8 cellular contexts compared by ENCODE assay signal in genomic region chr2:19989342-19989680, GRCh38. TPM values are rescaled to one million over a fixed set of nuclear protein-coding genes. Genes with fewer than 3 reads are reported as not detected.
DNase-seq lines count a peak whose midpoint lies in the region; ATAC-seq and TF ChIP-seq lines count a peak whose summit lies in the region.

No MANE protein-coding gene starts in this region.

- H3K27ac ChIP-seq in VCaP (peak overlapping the region; percentile 81), right atrium auricular region (peak overlapping the region; percentile 47 to 49), skeletal muscle tissue (ENCODE audit: low read depth, low read length) (peak overlapping the region; percentile 20)

- no peak for ATAC-seq in GM21381 (IDR thresholded peaks at IDR 0.05; ENCODE audit: unreplicated experiment)
- no peak for ATAC-seq in GM19455 (IDR thresholded peaks at IDR 0.05; ENCODE audit: unreplicated experiment)

- peak overlapping the region; percentile 88 for H3K4me3 ChIP-seq in H7 (ENCODE audit: insufficient read depth, low read depth, low read length)
- H3K4me3 ChIP-seq in right atrium auricular region = peak overlapping the region; percentile 69 to 71
- peak overlapping the region; percentile 86 to 92 (median 90) for H3K4me3 ChIP-seq in skeletal muscle tissue (ENCODE audit: low read length in 3 of 3)

- H3K9me3 ChIP-seq in right atrium auricular region = no peaks in the 10 kb centered on the region
- H3K9me3 ChIP-seq in skeletal muscle tissue (ENCODE audit: control insufficient read depth in 3 of 3, low read length in 3 of 3) = no peaks in the 10 kb centered on the region

- DNase-seq in H7 (no peak), right atrium auricular region (ENCODE audit: low spot score) (no peak), NCI-H1105 treated with DMSO at 0.1 percent for 48 hours (lab: John Stamatoyannopoulos, UW) (no peak), NCI-H510A treated with DMSO at 0.1 percent for 48 hours (lab: John Stamatoyannopoulos, UW) (no peak)

- H3K36me3 ChIP-seq in H7 (replicated peaks; ENCODE audit: control insufficient read depth, insufficient read depth, low read length) (no peaks in the 10 kb centered on the region; the same call in 1 of the 2 replicates), right atrium auricular region (no peaks in the 10 kb centered on the region), skeletal muscle tissue (ENCODE audit: control insufficient read depth in 3 of 3, insufficient read depth in 3 of 3, low read length in 3 of 3) (peaks cover 0 to 3% (median 0%) of the 10 kb centered on the region in 3 donors)

- TF ChIP-seq CTCF in VCaP (conservative IDR thresholded peaks at IDR 0.05) (no peak), right atrium auricular region (IDR thresholded peaks at IDR 0.05) (no peak)

- H3K4me1 ChIP-seq in right atrium auricular region = peaks cover 0 to 15% of the 10 kb centered on the region in 2 donors
- H3K4me1 ChIP-seq in skeletal muscle tissue (ENCODE audit: control insufficient read depth in 3 of 3, insufficient read depth in 3 of 3, low read length in 3 of 3) = peaks cover 9 to 15% (median 11%) of the 10 kb centered on the region in 3 donors

- peak overlapping the region in 2 of 3 donors; percentile 66 to 78 for H3K9ac ChIP-seq in skeletal muscle tissue (ENCODE audit: low read depth in 1 of 3, low read length in 3 of 3)

- H3K27me3 ChIP-seq in H7 (ENCODE audit: control insufficient read depth, insufficient read depth, low read length) = no peaks in the 10 kb centered on the region
- H3K27me3 ChIP-seq in right atrium auricular region = no peaks in the 10 kb centered on the region
- peaks cover 0 to 4% (median 0%) of the 10 kb centered on the region in 3 donors for H3K27me3 ChIP-seq in skeletal muscle tissue (ENCODE audit: control insufficient read depth in 3 of 3, insufficient read depth in 3 of 3, low read length in 3 of 3)

RNA-seq across cellular contexts. Expression of gene WDR35, which starts 0.6 kb away (rescaled TPM):
- 12.4 and 15.4 TPM in 2 replicates for total RNA-seq in H7 (2014; rRNA removed; shearing (Covaris generic))
- total RNA-seq in right atrium auricular region (1 to 10 TPM; 4.1 to 5.0 TPM), skeletal muscle tissue (12.0 TPM)

RNA-seq across cellular contexts. Expression of gene MATN3, which starts 23.2 kb away (rescaled TPM):
- total RNA-seq in H7 (2014; rRNA removed; shearing (Covaris generic)) = 1.8 and 3.6 TPM in 2 replicates
- not detected for total RNA-seq in right atrium auricular region
- total RNA-seq in skeletal muscle tissue = 0.52 TPM

Comparison
In these comparisons a context has a peak if more than half of its experiments do, and no peak if none do; other contexts are left out.
1. H3K27ac ChIP-seq: peak in every context shown above with its lines; median percentile 81 in VCaP; 48 in right atrium auricular region; 20 in skeletal muscle tissue.